ENCODE assay signal across 12 cellular contexts in genomic region chr13:51154029-51154555, GRCh38. TPM values are rescaled to one million over a fixed set of nuclear protein-coding genes. Genes with fewer than 3 reads are reported as not detected.
DNase-seq lines count a peak whose midpoint lies in the region; TF ChIP-seq lines count a peak whose summit lies in the region.
"Had no signal": no experiment of that assay in that cellular context is flagged by ENCODE, and none has a peak within 500 bp of the region (broad histone marks: within the 10 kb centered on the region; RNA-seq: fewer than 3 reads in every experiment).

No MANE protein-coding gene starts in this region.

- DNase-seq in A673 (ENCODE audit: low spot score), result peak; percentile 29
- peak; percentile 73 for DNase-seq in GM23248
- peak; percentile 5 for DNase-seq in activated naive CD8-positive, alpha-beta T cell treated with anti-CD3 and anti-CD28 coated beads for 36 hours
- DNase-seq in iris pigment epithelial cell (ENCODE audit: low read depth), result peak; percentile 59
- DNase-seq in neural progenitor cell (ENCODE audit: low spot score), result no peak
- no peak for DNase-seq in NCI-H146 (lab: John Stamatoyannopoulos, UW)
- DNase-seq in NAMALWA (ENCODE audit: low spot score), result no peak
- DNase-seq in left ventricle myocardium inferior, result no peak
- DNase-seq: NCI-H1436, SHP77 treated with DMSO at 0.1 percent for 48 hours had no signal

- H4K20me1 ChIP-seq in GM23248 (ENCODE audit: insufficient read depth), result no peaks in the 10 kb centered on the region
- no peaks in the 10 kb centered on the region for H4K20me1 ChIP-seq in neural progenitor cell (ENCODE audit: low read depth)

- no peak overlapping the region for H3K27ac Mint-ChIP-seq in activated naive CD8-positive, alpha-beta T cell treated with anti-CD3 and anti-CD28 coated beads for 36 hours
- no peak overlapping the region for H3K27ac Mint-ChIP-seq in neural progenitor cell

- H3K27ac ChIP-seq in A673 (ENCODE audit: low read depth, low read length, poor library complexity, severe bottlenecking), result no peak overlapping the region
- H3K27ac ChIP-seq in GM23248, result no peak overlapping the region
- H3K27ac ChIP-seq in neural progenitor cell, result no peak overlapping the region
- no peak overlapping the region for H3K27ac ChIP-seq in left ventricle myocardium inferior (replicated peaks)

- intact Hi-C loops in A673 (cut with micrococcal nuclease; ENCODE audit: unreplicated experiment), result loop anchor here (10.0 kb wide), 1 partner anchor 71 kb away; the partner anchor contains the start of gene FAM124A
- intact Hi-C loops in left ventricle myocardium inferior (cut with micrococcal nuclease), result no loop called here

- H3K36me3 Mint-ChIP-seq in activated naive CD8-positive, alpha-beta T cell treated with anti-CD3 and anti-CD28 coated beads for 36 hours, result no peaks in the 10 kb centered on the region
- H3K36me3 Mint-ChIP-seq in neural progenitor cell, result no peaks in the 10 kb centered on the region

- POLR2A ChIA-PET in A673 (lab: Charles Lee; ENCODE audit: low non-redundant PET), result no interaction called here

- H2AFZ ChIP-seq in GM23248 (no peak overlapping the region), neural progenitor cell (replicated peaks) (no peak overlapping the region)

- H3K4me1 ChIP-seq in A673 (ENCODE audit: insufficient read depth, low read length, poor library complexity, severe bottlenecking), result peaks cover 10% of the 10 kb centered on the region
- H3K4me1 ChIP-seq in GM23248 (ENCODE audit: insufficient read depth), result peaks cover 4% of the 10 kb centered on the region; the same call in 1 of the 2 replicates
- peaks cover 27% of the 10 kb centered on the region for H3K4me1 ChIP-seq in neural progenitor cell
- H3K4me1 ChIP-seq in left ventricle myocardium inferior, result no peaks in the 10 kb centered on the region

- no peaks in the 10 kb centered on the region for H3F3A ChIP-seq in GM23248 (ENCODE audit: insufficient read depth)
- peaks cover 11% of the 10 kb centered on the region for H3F3A ChIP-seq in neural progenitor cell (ENCODE audit: low read depth)

- H3K9me3 ChIP-seq in A673 (ENCODE audit: low read depth, low read length, poor library complexity, severe bottlenecking) (no peaks in the 10 kb centered on the region), GM23248 (ENCODE audit: low read depth) (no peaks in the 10 kb centered on the region), neural progenitor cell (ENCODE audit: low read depth) (no peaks in the 10 kb centered on the region), left ventricle myocardium inferior (replicated peaks) (no peaks in the 10 kb centered on the region)

- in situ Hi-C loops in GM23248 (cut with MboI), result loop anchor here (10.0 kb wide), 1 partner anchor 131 kb away; no protein-coding TSS in a partner anchor

- no peak overlapping the region for H3K4me3 ChIP-seq in A673 (ENCODE audit: low read depth, low read length, poor library complexity, severe bottlenecking)
- peak overlapping the region; percentile 45 for H3K4me3 ChIP-seq in GM23248
- H3K4me3 ChIP-seq in neural progenitor cell, result no peak overlapping the region
- H3K4me3 ChIP-seq in left ventricle myocardium inferior, result no peak overlapping the region

- BruUV-seq in A673 (replicated peaks; lab: Mats Ljungman, UMichigan), result no TSS peak

- H3K4me3 Mint-ChIP-seq in activated naive CD8-positive, alpha-beta T cell treated with anti-CD3 and anti-CD28 coated beads for 36 hours, result no peak overlapping the region
- no peak overlapping the region for H3K4me3 Mint-ChIP-seq in neural progenitor cell

- no peaks in the 10 kb centered on the region for H3K36me3 ChIP-seq in A673 (ENCODE audit: insufficient read depth, low read length, poor library complexity, severe bottlenecking)
- no peaks in the 10 kb centered on the region for H3K36me3 ChIP-seq in GM23248 (ENCODE audit: low read depth)
- no peaks in the 10 kb centered on the region for H3K36me3 ChIP-seq in neural progenitor cell
- H3K36me3 ChIP-seq in left ventricle myocardium inferior, result no peaks in the 10 kb centered on the region

- no peak for TF ChIP-seq CTCF in A673 (conservative IDR thresholded peaks at IDR 0.05; ENCODE audit: low read depth, low read length)
- TF ChIP-seq CTCF in neural progenitor cell (IDR thresholded peaks at IDR 0.05), result no peak
- no peak for TF ChIP-seq CTCF in left ventricle myocardium inferior (IDR thresholded peaks at IDR 0.05; ENCODE audit: borderline replicate concordance)

- no peak overlapping the region for H3K9ac ChIP-seq in GM23248
- no peak overlapping the region for H3K9ac ChIP-seq in neural progenitor cell

- CTCF ChIA-PET in A673 (lab: Charles Lee), result interaction anchor here (0.6 kb wide), 1 partner anchor 243 kb away, joined by 3 read pairs; no protein-coding TSS in a partner anchor

- 48 to 53% methylated on average over 7 of the region's 7 CpGs for WGBS in GM23248 (ENCODE audit: low coverage in 1 of 2, low lambda C conversion rate in 2 of 2, missing lambda C conversion rate in 2 of 2), 2 experiments

- H3K4me1 Mint-ChIP-seq in activated naive CD8-positive, alpha-beta T cell treated with anti-CD3 and anti-CD28 coated beads for 36 hours, result peaks cover 10% of the 10 kb centered on the region
- H3K4me1 Mint-ChIP-seq in neural progenitor cell, result peaks cover 12% of the 10 kb centered on the region

- H3K27me3 ChIP-seq in A673 (replicated peaks; ENCODE audit: insufficient read depth, low read depth, low read length, poor library complexity) (no peaks in the 10 kb centered on the region), GM23248 (replicated peaks; ENCODE audit: insufficient read depth) (peaks cover 25% of the 10 kb centered on the region), neural progenitor cell (no peaks in the 10 kb centered on the region), left ventricle myocardium inferior (ENCODE audit: low read depth) (no peaks in the 10 kb centered on the region)

- peaks cover 16% of the 10 kb centered on the region for H3K27me3 Mint-ChIP-seq in activated naive CD8-positive, alpha-beta T cell treated with anti-CD3 and anti-CD28 coated beads for 36 hours
- no peaks in the 10 kb centered on the region for H3K27me3 Mint-ChIP-seq in neural progenitor cell (ENCODE audit: insufficient read depth, low read depth)

- H3K9me2 ChIP-seq in GM23248 (ENCODE audit: insufficient read depth), result no peaks in the 10 kb centered on the region

- no peaks in the 10 kb centered on the region for H3K79me2 ChIP-seq in GM23248 (ENCODE audit: insufficient read depth)
- H3K79me2 ChIP-seq in neural progenitor cell (ENCODE audit: low read depth), result no peaks in the 10 kb centered on the region

- H3K4me2 ChIP-seq in GM23248 (ENCODE audit: unreplicated experiment), result no peak overlapping the region
- no peak overlapping the region for H3K4me2 ChIP-seq in neural progenitor cell

- H3K9me3 Mint-ChIP-seq in activated naive CD8-positive, alpha-beta T cell treated with anti-CD3 and anti-CD28 coated beads for 36 hours, result no peaks in the 10 kb centered on the region
- no peaks in the 10 kb centered on the region for H3K9me3 Mint-ChIP-seq in neural progenitor cell

RNA-seq across cellular contexts. Expression of gene C13orf42, which starts 43.0 kb away (rescaled TPM):
- total RNA-seq in A673 (2021), result not detected in 2 replicates
- total RNA-seq in GM23248 (2014; rRNA removed; shearing (Covaris generic)), result not detected in 2 replicates
- polyA plus RNA-seq in GM23248 (2016; fragmentation: Nextera tagmentation; extraction: Ambion mirVana), result not detected in 2 replicates
- not detected for total RNA-seq in activated naive CD8-positive, alpha-beta T cell treated with anti-CD3 and anti-CD28 coated beads for 36 hours
- 0.65 and 0.96 TPM in 2 replicates for total RNA-seq in neural progenitor cell (ENCODE audit: low replicate concordance)
- not detected for total RNA-seq in left ventricle myocardium inferior
- total RNA-seq: activated CD8-positive, alpha-beta memory T cell treated with anti-CD3 and anti-CD28 coated beads for 36 hours; cerebellum had no signal

Comparison
In these comparisons a context has a peak if more than half of its experiments do, and no peak if none do; other contexts are left out.
1. DNase-seq: peak in A673 (single experiment), GM23248 (single experiment), activated naive CD8-positive, alpha-beta T cell treated with anti-CD3 and anti-CD28 coated beads for 36 hours (single experiment) and iris pigment epithelial cell (single experiment); none in neural progenitor cell (single experiment), NCI-H146 (single experiment), NAMALWA (single experiment) and left ventricle myocardium inferior (single experiment).